10 cellular contexts compared by ENCODE assay signal in genomic region chr19:3868770-3869456, GRCh38. TPM values are rescaled to one million over a fixed set of nuclear protein-coding genes. Genes with fewer than 3 reads are reported as not detected.
A peak's percentile ranks its signal among the peaks of the same experiment; 100 is the strongest.
DNase-seq lines count a peak whose midpoint lies in the region; ATAC-seq, FAIRE-seq and TF ChIP-seq lines count a peak whose summit lies in the region.
"Had no signal": no experiment of that assay in that cellular context is flagged by ENCODE, and none has a peak within 500 bp of the region (broad histone marks: within the 10 kb centered on the region; RNA-seq: fewer than 3 reads in every experiment).

Gene ZFR2, minus strand, starts transcription at chr19:3869038. Its CDS starts 21 bp downstream, at chr19:3869017.

- H4K8ac ChIP-seq in H1 (ENCODE audit: extremely low read depth, insufficient read depth, low read length) = peak within 1 kb of the TSS; percentile 87

- DNase-seq in GM23338 (ENCODE audit: low spot score) (peak; percentile 87), H1 (ENCODE audit: low read depth in 1 of 2, low spot score in 2 of 2) (peak in 1 of 2 experiments; percentile 91), NCI-H524 treated with DMSO at 0.1 percent for 48 hours (lab: John Stamatoyannopoulos, UW) (no peak), MM.1S (no peak)
- peak; percentile 13 for DNase-seq in activated CD4-positive, alpha-beta T cell treated with anti-CD3 and anti-CD28 coated beads for 1 hour
- peak; percentile 51 for DNase-seq in stimulated activated CD4-positive, alpha-beta T cell treated with anti-CD3 and anti-CD28 coated beads, Interleukin-15, amount 100 ng/mL, for 24 hours

- TF ChIP-seq RAD21 in H1 (IDR thresholded peaks at IDR 0.05 in 1 of 2, conservative IDR thresholded peaks at IDR 0.05 in 1 of 2; ENCODE audit: low read depth in 2 of 2, low read length in 2 of 2) = no peak

- no peak for FAIRE-seq in H1 (lab: Jason Lieb, UNC)

- peaks cover under 1% of the 10 kb centered on the region; the same call in 1 of the 2 replicates for H3K79me1 ChIP-seq in H1 (ENCODE audit: low read depth, low read length)

- H3K36me3 ChIP-seq in GM23338 (ENCODE audit: insufficient read depth) = no peaks in the 10 kb centered on the region
- no peaks in the 10 kb centered on the region for H3K36me3 ChIP-seq in H1 (ENCODE audit: control insufficient read depth in 2 of 4, insufficient read depth in 4 of 4, low read length in 3 of 4)
- no peaks in the 10 kb centered on the region for H3K36me3 ChIP-seq in MM.1S (replicated peaks; ENCODE audit: insufficient read depth, low read length)
- H3K36me3 ChIP-seq: SJSA1 had no signal

- no peak within 1 kb of the TSS for H2BK15ac ChIP-seq in H1 (ENCODE audit: low read length)

- peak within 1 kb of the TSS; percentile 60 for H3K18ac ChIP-seq in H1 (ENCODE audit: extremely low read depth, low read length)

- H2AFZ ChIP-seq in GM23338 = no peak within 1 kb of the TSS
- H2AFZ ChIP-seq in H1 (ENCODE audit: low read length) = no peak within 1 kb of the TSS
- no peak within 1 kb of the TSS for H2AFZ ChIP-seq in MM.1S (ENCODE audit: low read length)

- no peak within 1 kb of the TSS for H2BK5ac ChIP-seq in H1 (ENCODE audit: low read depth, low read length)

- H3K9me3 ChIP-seq in H1 (ENCODE audit: insufficient read depth in 2 of 2, low read depth in 1 of 2, low read length in 1 of 2) = peaks cover 6 to 8% of the 10 kb centered on the region in 2 experiments; a peak in 3 of 4 replicates
- H3K9me3 ChIP-seq in MM.1S (replicated peaks; ENCODE audit: insufficient read depth, low read length) = no peaks in the 10 kb centered on the region

- H3K4me1 Mint-ChIP-seq in GM23338 = peaks cover 15% of the 10 kb centered on the region

- WGBS in H1 (ENCODE audit: extremely low coverage in 1 of 2, insufficient coverage in 1 of 2, insufficient read length in 1 of 2, insufficient replicate concordance in 2 of 2, low coverage in 1 of 2, low lambda C conversion rate in 2 of 2, missing lambda C conversion rate in 1 of 2), 2 experiments = 38% methylated on average over 9 of the region's 62 CpGs; no CpG with 5 or more reads in 1 of the 2 experiments

- no peak within 1 kb of the TSS for H3K23ac ChIP-seq in H1 (ENCODE audit: insufficient read length)

- no peaks in the 10 kb centered on the region; the same call in 1 of the 2 replicates for H4K20me1 ChIP-seq in GM23338 (replicated peaks; ENCODE audit: insufficient read depth)
- H4K20me1 ChIP-seq in H1 (replicated peaks in 1 of 2; ENCODE audit: control insufficient read depth in 1 of 2, insufficient read depth in 2 of 2, low read length in 2 of 2) = peaks cover 0 to 4% of the 10 kb centered on the region in 2 experiments
- H4K20me1 ChIP-seq in MM.1S (ENCODE audit: insufficient read depth, low read length) = no peaks in the 10 kb centered on the region

- CTCF ChIA-PET in H1 (lab: Charles Lee; ENCODE audit: partially characterized antibody) = no interaction called here

- peaks cover 10% of the 10 kb centered on the region for H3F3A ChIP-seq in GM23338 (replicated peaks; ENCODE audit: low read depth)
- no peaks in the 10 kb centered on the region for H3F3A ChIP-seq in MM.1S (ENCODE audit: insufficient read depth, low read length)

- H2BK20ac ChIP-seq in H1 (ENCODE audit: low read length) = peak within 1 kb of the TSS; percentile 80; the same call in 1 of the 2 replicates

- H3K27me3 ChIP-seq in GM23338 (ENCODE audit: insufficient read depth) (peaks cover 12% of the 10 kb centered on the region), H1 (replicated peaks in 1 of 4; ENCODE audit: control insufficient read depth in 3 of 4, extremely low read depth in 1 of 4, insufficient read depth in 3 of 4, low read length in 3 of 4) (peaks cover 0 to 18% (median 13%) of the 10 kb centered on the region in 4 experiments; a peak in 6 of 7 replicates), MM.1S (replicated peaks; ENCODE audit: insufficient read depth, low read length) (peaks cover 96% of the 10 kb centered on the region)

- TF ChIP-seq POLR2A in H1 (IDR thresholded peaks at IDR 0.05; ENCODE audit: control extremely low read depth in 1 of 2, low read depth in 2 of 2, low read length in 2 of 2) = no peak

- H3K4me3 Mint-ChIP-seq in GM23338 = peak within 1 kb of the TSS; percentile 73

- no peak within 1 kb of the TSS for H2BK120ac ChIP-seq in H1 (replicated peaks; ENCODE audit: low read depth, low read length)

- H3K27me3 Mint-ChIP-seq in GM23338 (ENCODE audit: insufficient read depth, low read depth, poor library complexity) = peaks cover 38% of the 10 kb centered on the region

- H3K4me1 ChIP-seq in GM23338 (ENCODE audit: insufficient read depth) (peaks cover 10% of the 10 kb centered on the region), H1 (replicated peaks in 1 of 4; ENCODE audit: control insufficient read depth in 3 of 4, insufficient read depth in 4 of 4, low read length in 3 of 4) (peaks cover 0 to 13% (median 8%) of the 10 kb centered on the region in 4 experiments; a peak in 5 of 7 replicates), MM.1S (ENCODE audit: low read length) (no peaks in the 10 kb centered on the region)
- H3K4me1 ChIP-seq: SJSA1 had no signal

- peaks cover 21% of the 10 kb centered on the region for H3K9me3 Mint-ChIP-seq in GM23338

- H3K27ac ChIP-seq in GM23338 (ENCODE audit: low read depth) (no peak within 1 kb of the TSS), H1 (ENCODE audit: low read depth, low read length) (no peak within 1 kb of the TSS; the same call in 1 of the 2 replicates), MM.1S (ENCODE audit: low read length) (no peak within 1 kb of the TSS)
- H3K27ac ChIP-seq: SJSA1 had no signal

- H3K14ac ChIP-seq in H1 (ENCODE audit: insufficient read length) = no peak within 1 kb of the TSS

- H3K4me3 ChIP-seq in GM23338 (peak within 1 kb of the TSS; percentile 58), H1 (ENCODE audit: extremely low read depth in 1 of 4, insufficient read depth in 2 of 4, low read depth in 3 of 4, low read length in 4 of 4) (peak within 1 kb of the TSS; percentile 23 to 75 (median 42)), MM.1S (ENCODE audit: low read length) (no peak within 1 kb of the TSS)
- H3K4me3 ChIP-seq: SJSA1 had no signal

- H3K4ac ChIP-seq in H1 (replicated peaks; ENCODE audit: insufficient read length, low read depth, low read length) = no peak within 1 kb of the TSS

- H3K36me3 Mint-ChIP-seq in GM23338 (ENCODE audit: low read depth) = peaks cover 8% of the 10 kb centered on the region

- no peak within 1 kb of the TSS for H3K56ac ChIP-seq in H1 (replicated peaks; ENCODE audit: insufficient read length, low read depth, low read length)

- peaks cover 30% of the 10 kb centered on the region for H3K79me2 ChIP-seq in GM23338 (replicated peaks; ENCODE audit: insufficient read depth)
- peaks cover 0 to 12% of the 10 kb centered on the region in 2 experiments; a peak in 2 of 4 replicates for H3K79me2 ChIP-seq in H1 (ENCODE audit: control insufficient read depth in 1 of 2, insufficient read depth in 2 of 2, low read length in 2 of 2)
- H3K79me2 ChIP-seq in MM.1S (ENCODE audit: low read length) = no peaks in the 10 kb centered on the region

- POLR2A ChIA-PET in H1 (lab: Charles Lee; ENCODE audit: partially characterized antibody) = interaction anchor here (0.6 to 1.7 kb wide), 8 partner anchors 10 to 181 kb away, joined by 3 to 4 read pairs (median 3); partner anchors contain the start of genes DAPK3 and NMRK2

- no peak within 1 kb of the TSS for H4K5ac ChIP-seq in H1 (ENCODE audit: insufficient read length, low read depth, low read length)

- no peaks in the 10 kb centered on the region; the same call in 1 of the 2 replicates for H3K23me2 ChIP-seq in H1 (ENCODE audit: low read depth, low read length)

- TF ChIP-seq CTCF in GM23338 (conservative IDR thresholded peaks at IDR 0.05; ENCODE audit: low read depth in 2 of 2) = no peak
- no peak for TF ChIP-seq CTCF in H1 (IDR thresholded peaks at IDR 0.05; ENCODE audit: control extremely low read depth in 1 of 3, insufficient read depth in 1 of 3, low read depth in 1 of 3, low read length in 3 of 3)
- no peak for TF ChIP-seq CTCF in MM.1S (IDR thresholded peaks at IDR 0.05; ENCODE audit: low read length)

- H3K27ac Mint-ChIP-seq in GM23338 = no peak within 1 kb of the TSS

- H3K9me2 ChIP-seq in GM23338 (ENCODE audit: insufficient read depth) (no peaks in the 10 kb centered on the region), MM.1S (replicated peaks; ENCODE audit: insufficient read depth, low read length) (no peaks in the 10 kb centered on the region)

- H2BK12ac ChIP-seq in H1 (ENCODE audit: low read depth, low read length) = no peak within 1 kb of the TSS

- ATAC-seq in GM23338 (peak; percentile 64), GM21367 (IDR thresholded peaks at IDR 0.05; ENCODE audit: unreplicated experiment) (no peak), GM21515 (IDR thresholded peaks at IDR 0.05; ENCODE audit: unreplicated experiment) (no peak)

- no peak within 1 kb of the TSS for H4K91ac ChIP-seq in H1 (replicated peaks; ENCODE audit: insufficient read length, low read length)

- no peak for TF ChIP-seq EP300 in H1 (IDR thresholded peaks at IDR 0.05; ENCODE audit: borderline replicate concordance in 1 of 2, low read depth in 2 of 2, low read length in 2 of 2)

- peak within 1 kb of the TSS in 3 of 4 experiments; percentile 29 to 75 (median 57); a peak in 4 of 7 replicates for H3K9ac ChIP-seq in H1 (replicated peaks in 1 of 4; ENCODE audit: extremely low read depth in 1 of 4, low read depth in 3 of 4, low read length in 3 of 4)
- no peak within 1 kb of the TSS for H3K9ac ChIP-seq in MM.1S (ENCODE audit: low read length)

- H3K4me2 ChIP-seq in GM23338 (peak within 1 kb of the TSS; percentile 87), H1 (ENCODE audit: insufficient read depth in 1 of 2, low read depth in 2 of 2, low read length in 2 of 2) (peak within 1 kb of the TSS; percentile 76 to 83), MM.1S (ENCODE audit: low read depth, low read length) (no peak within 1 kb of the TSS)

- no peak within 1 kb of the TSS for H2AK5ac ChIP-seq in H1 (ENCODE audit: low read depth, low read length)

TF ChIP-seq in GM23338, 12 proteins besides CTCF, POLR2A, EP300 and RAD21 (continues in another document):
- TF ChIP-seq CREB1 (CRISPR knock-in tag; IDR thresholded peaks at IDR 0.05; ENCODE audit: low read depth) = peak; percentile 91
- TF ChIP-seq ZNF331 (CRISPR knock-in tag; IDR thresholded peaks at IDR 0.05; ENCODE audit: low read depth) = no peak

TF ChIP-seq in H1, 55 proteins besides CTCF, POLR2A, EP300 and RAD21 (continues in another document):
- no peak for TF ChIP-seq ASH2L (IDR thresholded peaks at IDR 0.05; ENCODE audit: low read length)

RNA-seq across cellular contexts. Expression of gene ZFR2, which starts in this region (rescaled TPM):
- total RNA-seq in GM23338 (2014; rRNA removed; shearing (Covaris generic)) = 13.5 and 15.8 TPM in 2 replicates
- polyA plus RNA-seq in GM23338 (2016; fragmentation: Nextera tagmentation; extraction: Ambion mirVana) (25.4 and 31.3 TPM in 2 replicates), H1 (2011; rRNA removed) (28.4 and 42.5 TPM in 2 replicates)
- total RNA-seq in H1 (2021; fragmentation: NEBNext Ultra II Directional; extraction: Animal tissue kit (Norgen Biotek cat#: 25700)) = 14.5 TPM in 2 replicates
- polyA plus RNA-seq in H1 (2011; cell fraction: cytosol; rRNA removed) = 20.9 TPM
- polyA plus RNA-seq in H1 (2011; cell fraction: nucleus; rRNA removed) = 28.1 TPM
- 17.8 to 26.7 TPM (median 25.0 TPM) in 4 replicates for polyA plus RNA-seq in H1 (2012, experiment 1 of 2)
- polyA plus RNA-seq in H1 (2012, experiment 2 of 2) = 35.4 TPM
- 12.4 TPM for polyA plus RNA-seq in H1 (2013, experiment 1 of 2)
- 12.8 TPM for polyA plus RNA-seq in H1 (2013, experiment 2 of 2)
- 5.7 and 8.8 TPM in 2 replicates for polyA minus RNA-seq in H1 (2011; rRNA and poly(A)+ RNA removed)
- polyA minus RNA-seq in H1 (2011; cell fraction: cytosol; rRNA and poly(A)+ RNA removed) = 12.0 TPM
- polyA minus RNA-seq in H1 (2011; cell fraction: nucleus; rRNA and poly(A)+ RNA removed) = 13.1 TPM
- total RNA-seq: liver, SJSA1 had no signal
- polyA plus RNA-seq: liver had no signal

Comparison
In these comparisons a context has a peak if more than half of its experiments do, and no peak if none do; other contexts are left out.
1. DNase-seq: peak in GM23338 (single experiment), activated CD4-positive, alpha-beta T cell treated with anti-CD3 and anti-CD28 coated beads for 1 hour (single experiment) and stimulated activated CD4-positive, alpha-beta T cell treated with anti-CD3 and anti-CD28 coated beads, Interleukin-15, amount 100 ng/mL, for 24 hours (single experiment); none in NCI-H524 treated with DMSO at 0.1 percent for 48 hours (single experiment) and MM.1S (single experiment).